Comparison of ENCODE assay signal across 16 cellular contexts in the genomic region with DNA sequence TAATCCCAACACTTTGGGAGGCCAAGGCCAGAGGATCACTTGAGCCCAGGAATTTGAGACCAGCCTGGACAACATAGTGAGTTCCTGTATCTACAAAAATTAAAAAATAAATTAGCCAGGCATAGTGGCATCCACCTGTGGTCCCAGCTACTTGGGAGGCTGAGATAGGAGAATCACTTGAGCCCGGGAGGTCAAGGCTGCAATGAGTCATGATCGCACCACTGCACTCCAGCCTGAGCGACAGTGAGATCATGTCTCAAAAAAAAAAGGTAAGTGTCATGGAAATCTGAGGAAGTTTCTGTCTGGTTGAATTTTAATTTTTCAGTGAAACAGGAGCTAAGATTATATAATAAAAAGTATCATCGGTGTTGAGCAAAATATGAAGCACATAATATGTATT.
"Had no signal": no experiment of that assay in that cellular context is flagged by ENCODE, and none has a peak within 500 bp of the region (broad histone marks: within the 10 kb centered on the region; RNA-seq: fewer than 3 reads in every experiment).

No MANE protein-coding gene starts in this region.

- H3K27ac ChIP-seq: suprapubic skin, VCaP had no signal

- H3K9me3 ChIP-seq: suprapubic skin had no signal

- H3K27ac Mint-ChIP-seq: activated naive CD4-positive, alpha-beta T cell treated with anti-CD3 and anti-CD28 coated beads, Interleukin-2, amount 50 U/mL, for 24 hours; endodermal cell had no signal

- H3K4me3 ChIP-seq: lung, suprapubic skin had no signal

- DNase-seq: activated CD4-positive, alpha-beta T cell treated with anti-CD3 and anti-CD28 coated beads for 4 hours; activated CD8-positive, alpha-beta memory T cell treated with anti-CD3 and anti-CD28 coated beads for 24 hours; amygdala; endodermal cell; left cardiac atrium; naive B cell; occipital lobe; stimulated activated CD4-positive, alpha-beta T cell treated with anti-CD3 and anti-CD28 coated beads, Interleukin-12 subunit alpha, Interleukin-12 subunit beta, amount 100 ng/mL, for 4 hours; stimulated activated naive CD8-positive, alpha-beta T cell treated with anti-CD3 and anti-CD28 coated beads, Interleukin-15, Interleukin-2, amounts not matched to agents 100 U/mL and 50 U/mL, for 24 hours; SW 1271; T-helper 9 cell had no signal

- H3K27me3 Mint-ChIP-seq: activated naive CD4-positive, alpha-beta T cell treated with anti-CD3 and anti-CD28 coated beads, Interleukin-2, amount 50 U/mL, for 24 hours; naive B cell; type B pancreatic cell had no signal

- H3K36me3 ChIP-seq: suprapubic skin had no signal

- H3K27me3 ChIP-seq: suprapubic skin had no signal

- ATAC-seq: left cardiac atrium; stimulated activated naive CD8-positive, alpha-beta T cell treated with anti-CD3 and anti-CD28 coated beads, Interleukin-15, Interleukin-2, amounts not matched to agents 100 U/mL and 50 U/mL, for 24 hours had no signal
